ENCODE assay signal across 22 cellular contexts in genomic region chr5:71769265-71769664, GRCh38. TPM values are rescaled to one million over a fixed set of nuclear protein-coding genes. Genes with fewer than 3 reads are reported as not detected.
A peak's percentile ranks its signal among the peaks of the same experiment; 100 is the strongest.
DNase-seq lines count a peak whose midpoint lies in the region; ATAC-seq and TF ChIP-seq lines count a peak whose summit lies in the region.
"Had no signal": no experiment of that assay in that cellular context is flagged by ENCODE, and none has a peak within 500 bp of the region (broad histone marks: within the 10 kb centered on the region; RNA-seq: fewer than 3 reads in every experiment).

No MANE protein-coding gene starts in this region.

- H4K20me1 ChIP-seq in GM23338 (replicated peaks; ENCODE audit: insufficient read depth) (no peaks in the 10 kb centered on the region), PC-3 (ENCODE audit: low read length) (no peaks in the 10 kb centered on the region)

- H3K4me2 ChIP-seq in GM23338 (no peak overlapping the region), PC-3 (ENCODE audit: low read length) (no peak overlapping the region)

- peaks cover 4% of the 10 kb centered on the region for H3K27me3 Mint-ChIP-seq in GM23338 (ENCODE audit: insufficient read depth, low read depth, poor library complexity)
- no peaks in the 10 kb centered on the region for H3K27me3 Mint-ChIP-seq in endothelial cell (ENCODE audit: unreplicated experiment)

- TF ChIP-seq POLR2A in body of pancreas (IDR thresholded peaks at IDR 0.05) = no peak

- H3K27ac ChIP-seq in GM23338 (ENCODE audit: low read depth) (no peak overlapping the region), PC-3 (ENCODE audit: low read length) (no peak overlapping the region), body of pancreas (no peak overlapping the region)
- H3K27ac ChIP-seq: HL-60, RWPE1 had no signal

- BruUV-seq in PC-3 (replicated peaks; lab: Mats Ljungman, UMichigan) = no TSS peak

- H3K4me1 Mint-ChIP-seq in GM23338 = peaks cover 22% of the 10 kb centered on the region
- H3K4me1 Mint-ChIP-seq in endothelial cell (ENCODE audit: unreplicated experiment) = peaks cover 43% of the 10 kb centered on the region
- H3K4me1 Mint-ChIP-seq: CD14-positive monocyte had no signal

- no peaks in the 10 kb centered on the region for H3K9me2 ChIP-seq in GM23338 (ENCODE audit: insufficient read depth)
- H3K9me2 ChIP-seq in PC-3 (replicated peaks; ENCODE audit: low read length) = no peaks in the 10 kb centered on the region

- POLR2A ChIA-PET in PC-3 (lab: Charles Lee; ENCODE audit: unreplicated experiment) = no interaction called here

- no peak for TF ChIP-seq CTCF in GM23338 (conservative IDR thresholded peaks at IDR 0.05; ENCODE audit: low read depth in 2 of 2)
- TF ChIP-seq CTCF in PC-3 (conservative IDR thresholded peaks at IDR 0.05; ENCODE audit: low read depth, low read length) = no peak
- TF ChIP-seq CTCF in endothelial cell (IDR thresholded peaks at IDR 0.05; ENCODE audit: unreplicated experiment) = no peak
- TF ChIP-seq CTCF in body of pancreas (IDR thresholded peaks at IDR 0.05) = no peak

- H3K27me3 ChIP-seq in GM23338 (ENCODE audit: insufficient read depth) (no peaks in the 10 kb centered on the region), PC-3 (ENCODE audit: low read length) (no peaks in the 10 kb centered on the region), body of pancreas (no peaks in the 10 kb centered on the region)

- no peaks in the 10 kb centered on the region for H3K36me3 ChIP-seq in GM23338 (ENCODE audit: insufficient read depth)
- H3K36me3 ChIP-seq in PC-3 (ENCODE audit: low read depth, low read length) = no peaks in the 10 kb centered on the region
- H3K36me3 ChIP-seq in body of pancreas (replicated peaks in 1 of 2; ENCODE audit: insufficient read depth in 1 of 2, low read depth in 2 of 2) = no peaks in the 10 kb centered on the region

- ATAC-seq in GM23338 = peak; percentile 68
- ATAC-seq in PC-3 = peak; percentile 42; the same call in 1 of the 2 replicates
- no peak for ATAC-seq in body of pancreas
- ATAC-seq in GM19467 (IDR thresholded peaks at IDR 0.05; ENCODE audit: unreplicated experiment) = no peak
- no peak for ATAC-seq in GM18858 (IDR thresholded peaks at IDR 0.05; ENCODE audit: unreplicated experiment)

- CTCF ChIA-PET in PC-3 (lab: Charles Lee) = no interaction called here

- H3K79me2 ChIP-seq in GM23338 (replicated peaks; ENCODE audit: insufficient read depth) = no peaks in the 10 kb centered on the region
- H3K79me2 ChIP-seq in PC-3 (ENCODE audit: low read length) = no peaks in the 10 kb centered on the region

- H3K4me3 Mint-ChIP-seq in GM23338 (no peak overlapping the region), endothelial cell (ENCODE audit: unreplicated experiment) (no peak overlapping the region)
- H3K4me3 Mint-ChIP-seq: CD14-positive monocyte, HFFc6 had no signal

- H3K36me3 Mint-ChIP-seq in GM23338 (ENCODE audit: low read depth) (no peaks in the 10 kb centered on the region), endothelial cell (ENCODE audit: low read depth, unreplicated experiment) (no peaks in the 10 kb centered on the region)
- H3K36me3 Mint-ChIP-seq: CD14-positive monocyte had no signal

- DNase-seq in GM23338 (ENCODE audit: low spot score) (peak; percentile 27), PC-3 (no peak), endothelial cell (ENCODE audit: low spot score) (no peak), body of pancreas (no peak)
- DNase-seq in activated naive CD4-positive, alpha-beta T cell treated with anti-CD3 and anti-CD28 coated beads, Interleukin-2, amount 50 U/mL, for 16 hours = no peak
- DNase-seq: DMS79 treated with DMSO at 0.1 percent for 48 hours, HFFc6, NCI-H1092 treated with DMSO at 0.1 percent for 48 hours, NCI-H146, NCI-H2029 treated with DMSO at 0.1 percent for 48 hours, NCI-H2171 treated with DMSO at 0.1 percent for 48 hours, NCI-H446 treated with DMSO at 0.1 percent for 48 hours, NCI-H748 treated with DMSO at 0.1 percent for 48 hours, SIG-M5, T-helper 1 cell had no signal

- H3K4me1 ChIP-seq in GM23338 (ENCODE audit: insufficient read depth) = peaks cover 7% of the 10 kb centered on the region; the same call in 1 of the 2 replicates
- peaks cover 5% of the 10 kb centered on the region; the same call in 1 of the 2 replicates for H3K4me1 ChIP-seq in PC-3 (ENCODE audit: insufficient read depth, low read length)
- no peaks in the 10 kb centered on the region for H3K4me1 ChIP-seq in body of pancreas

- WGBS in body of pancreas, 2 donors = 85 to 87% methylated on average over 1 of the region's 1 CpG

- no peaks in the 10 kb centered on the region for H3K9me3 Mint-ChIP-seq in GM23338
- no peaks in the 10 kb centered on the region for H3K9me3 Mint-ChIP-seq in endothelial cell (ENCODE audit: unreplicated experiment)
- H3K9me3 Mint-ChIP-seq: HFFc6 had no signal

- H3K27ac Mint-ChIP-seq in GM23338 (no peak overlapping the region), endothelial cell (ENCODE audit: unreplicated experiment) (peak overlapping the region; percentile 67)
- H3K27ac Mint-ChIP-seq: CD14-positive monocyte, HFFc6 had no signal

- no peak overlapping the region for H3K4me3 ChIP-seq in GM23338
- H3K4me3 ChIP-seq in PC-3 (ENCODE audit: low read length) = no peak overlapping the region
- no peak overlapping the region for H3K4me3 ChIP-seq in body of pancreas

- H3K9me3 ChIP-seq in PC-3 (ENCODE audit: low read length) (no peaks in the 10 kb centered on the region), body of pancreas (no peaks in the 10 kb centered on the region)

- intact Hi-C loops in PC-3 (cut with micrococcal nuclease) (no loop called here), body of pancreas (cut with DNase I) (no loop called here)

- no peak overlapping the region for H2AFZ ChIP-seq in GM23338
- H2AFZ ChIP-seq in PC-3 (ENCODE audit: low read length) = no peak overlapping the region

- H3K9ac ChIP-seq in PC-3 (ENCODE audit: low read length) = no peak overlapping the region

- H3F3A ChIP-seq in GM23338 (replicated peaks; ENCODE audit: low read depth) (no peaks in the 10 kb centered on the region), PC-3 (ENCODE audit: low read length, unreplicated experiment) (no peaks in the 10 kb centered on the region)

TF ChIP-seq in GM23338, 12 proteins besides CTCF, POLR2A, EP300 and RAD21:
- no peak for TF ChIP-seq NANOG (IDR thresholded peaks at IDR 0.05; ENCODE audit: borderline replicate concordance)
- TF ChIP-seq ZNF114 (CRISPR knock-in tag; IDR thresholded peaks at IDR 0.05) = no peak
- no peak for TF ChIP-seq POLR2AphosphoS5 (IDR thresholded peaks at IDR 0.05; ENCODE audit: low read depth)

RNA-seq across cellular contexts. Expression of gene CARTPT, which starts 50.2 kb away (rescaled TPM):
- not detected in 2 replicates for total RNA-seq in GM23338 (2014; rRNA removed; shearing (Covaris generic))
- polyA plus RNA-seq in GM23338 (2016; fragmentation: Nextera tagmentation; extraction: Ambion mirVana) = not detected in 2 replicates
- total RNA-seq in PC-3 (2014; rRNA removed) (not detected in 2 replicates), endothelial cell (ENCODE audit: unreplicated experiment) (148 TPM), body of pancreas (not detected)
- total RNA-seq: G401, HFFc6, HT1080 had no signal
- polyA plus RNA-seq: CD14-positive monocyte had no signal

Comparison
In these comparisons a context has a peak if more than half of its experiments do, and no peak if none do; other contexts are left out.
1. ATAC-seq: peak in GM23338 (single experiment) and PC-3 (single experiment); none in body of pancreas (single experiment), GM19467 (single experiment) and GM18858 (single experiment).
2. RNA of gene CARTPT, which starts 50.2 kb away (total RNA-seq): 148 TPM in endothelial cell (single experiment); not detected in GM23338, not detected in PC-3 and not detected in body of pancreas; every median in the first group is over 100 times any median in the second.